ENCODE assay signal across 31 cellular contexts in genomic region chr12:125061229-125061628, GRCh38. TPM values are rescaled to one million over a fixed set of nuclear protein-coding genes. Genes with fewer than 3 reads are reported as not detected.
DNase-seq lines count a peak whose midpoint lies in the region; ATAC-seq, FAIRE-seq and TF ChIP-seq lines count a peak whose summit lies in the region.
"Had no signal": no experiment of that assay in that cellular context is flagged by ENCODE, and none has a peak within 500 bp of the region (broad histone marks: within the 10 kb centered on the region; RNA-seq: fewer than 3 reads in every experiment).

No MANE protein-coding gene starts in this region.

- H3K79me2 ChIP-seq in K562 (ENCODE audit: control insufficient read depth, insufficient read depth, low read length), result peaks cover 6% of the 10 kb centered on the region

- in situ Hi-C loops in K562 (cut with MboI), result no loop called here

- CTCF ChIA-PET in HEK293 (lab: Yijun Ruan, JAX) (interaction anchor here (1.0 kb wide), 1 partner anchor 120 kb away, joined by 3 read pairs; no protein-coding TSS in a partner anchor), K562 (lab: Yijun Ruan, JAX; ENCODE audit: low intra/inter-chr PET ratio) (no interaction called here)

- H3K4me2 ChIP-seq in K562 (ENCODE audit: insufficient read depth, low read length), result no peak overlapping the region
- H3K4me2 ChIP-seq: A549; BLaER1; BLaER1 treated with 17β-estradiol and CSF1 and Interleukin-3, amounts not matched to agents 10 nM and 100 nM had no signal

- H3K9me1 ChIP-seq in K562 (ENCODE audit: control insufficient read depth, insufficient read depth, low read length), result no peaks in the 10 kb centered on the region

- H3K9ac ChIP-seq in K562 (ENCODE audit: insufficient read depth in 1 of 2, low read depth in 2 of 2, low read length in 2 of 2), result no peak overlapping the region
- H3K9ac ChIP-seq: BLaER1; BLaER1 treated with 17β-estradiol and CSF1 and Interleukin-3, amounts not matched to agents 10 nM and 100 nM had no signal

- intact Hi-C loops in K562 (cut with micrococcal nuclease), result no loop called here

- no peak overlapping the region for H3K27ac ChIP-seq in HEK293 (ENCODE audit: extremely low read depth, low read depth, low read length)
- H3K27ac ChIP-seq in K562 (ENCODE audit: extremely low read depth, low read depth, low read length), result no peak overlapping the region
- H3K27ac ChIP-seq: 22Rv1; A549; BLaER1; BLaER1 treated with 17β-estradiol and CSF1 and Interleukin-3, amounts not matched to agents 10 nM and 100 nM; C4-2B had no signal

- peaks cover 0 to 5% of the 10 kb centered on the region in 2 experiments; a peak in 1 of 5 replicates for H3K27me3 ChIP-seq in K562 (ENCODE audit: control insufficient read depth in 2 of 2, insufficient read depth in 2 of 2, low read length in 2 of 2)
- H3K27me3 ChIP-seq: BE2C, BLaER1 had no signal

- H3K4me3 ChIP-seq in HEK293 (ENCODE audit: low read depth, low read length) (no peak overlapping the region), K562 (no peak overlapping the region)
- H3K4me3 ChIP-seq: A549; BLaER1; BLaER1 treated with 17β-estradiol and CSF1 and Interleukin-3, amounts not matched to agents 10 nM and 100 nM had no signal

- no peak overlapping the region for H2AFZ ChIP-seq in K562 (ENCODE audit: low read depth, low read length)

- no peaks in the 10 kb centered on the region for H3K9me3 ChIP-seq in HEK293 (ENCODE audit: control insufficient read depth, insufficient read depth, low read depth, low read length)
- 0 out of 2 replicates have a peak, but pooled peaks cover 3% of the 10 kb centered on the region for H3K9me3 ChIP-seq in K562 (replicated peaks; ENCODE audit: control insufficient read depth, insufficient read depth, low read depth, low read length)
- H3K9me3 ChIP-seq: A549, BE2C, Caco-2 had no signal

- TF ChIP-seq RAD21 in K562 (CRISPR knock-in tag; conservative IDR thresholded peaks at IDR 0.05 in 1 of 2, IDR thresholded peaks at IDR 0.05 in 1 of 2), result no peak

- DNase-seq in K562 (ENCODE audit: extremely low read depth in 1 of 4, low spot score in 3 of 4) (no peak), GM12891 (ENCODE audit: insufficient read length, low spot score) (no peak)
- DNase-seq: 8988T; ACHN; AML-193; BE2C; C1 segment of cervical spinal cord; Caco-2; Calu3; CD4-positive, alpha-beta memory T cell; CD4-positive, alpha-beta T cell; CD4-positive, CD25-positive, alpha-beta regulatory T cell; CD8-positive, alpha-beta memory T cell; CD8-positive, alpha-beta T cell; COR-L47; DMS 273 treated with DMSO at 0.1 percent for 48 hours; DMS153; DMS53; DMS79; DMS79 treated with DMSO at 0.1 percent for 48 hours; DND-41; EL had no signal

- no peaks in the 10 kb centered on the region for H4K20me1 ChIP-seq in K562 (replicated peaks; ENCODE audit: control insufficient read depth, insufficient read depth, low read length)
- H4K20me1 ChIP-seq: BLaER1 had no signal

- ATAC-seq in K562, result no peak
- no peak for ATAC-seq in SK-N-SH treated with all-trans-retinoic acid at 6 μM for 48 hours
- ATAC-seq: A549; CD8-positive, alpha-beta T cell had no signal

- TF ChIP-seq EP300 in K562 (IDR thresholded peaks at IDR 0.05; ENCODE audit: low read length), result no peak

- FAIRE-seq in K562 (lab: Jason Lieb, UNC), result no peak
- FAIRE-seq in GM12891 (lab: Jason Lieb, UNC), result no peak
- FAIRE-seq: A204.1, A549, D721Med had no signal

- TF ChIP-seq POLR2A in K562 (conservative IDR thresholded peaks at IDR 0.05) (no peak), GM12891 (IDR thresholded peaks at IDR 0.05; ENCODE audit: low read depth, low read length) (no peak)

- H3K4me1 ChIP-seq in HEK293 (ENCODE audit: control insufficient read depth, insufficient read depth, low read length) (0 out of 2 replicates have a peak, but pooled peaks cover 6% of the 10 kb centered on the region), K562 (replicated peaks in 1 of 2; ENCODE audit: control insufficient read depth in 2 of 2, insufficient read depth in 2 of 2, low read length in 2 of 2) (peaks cover under 1 to 17% of the 10 kb centered on the region in 2 experiments; a peak in 4 of 5 replicates)
- H3K4me1 ChIP-seq: BE2C had no signal

- H3K36me3 ChIP-seq in HEK293 (ENCODE audit: control insufficient read depth in 2 of 2, insufficient read depth in 1 of 2, low read length in 2 of 2) (no peaks in the 10 kb centered on the region; a peak in 1 of 3 replicates), K562 (ENCODE audit: control insufficient read depth, insufficient read depth, low read length) (no peaks in the 10 kb centered on the region)
- H3K36me3 ChIP-seq: BE2C; BLaER1; BLaER1 treated with 17β-estradiol and CSF1 and Interleukin-3, amounts not matched to agents 10 nM and 100 nM had no signal

- TF ChIP-seq CTCF in HEK293 (tag by site-specific recombination; IDR thresholded peaks at IDR 0.05) (no peak), K562 (IDR thresholded peaks at IDR 0.05 in 2 of 3, conservative IDR thresholded peaks at IDR 0.05 in 1 of 3; ENCODE audit: insufficient read depth in 2 of 3, low read depth in 1 of 3, low read length in 3 of 3) (no peak)

- 52% methylated on average over 3 of the region's 3 CpGs for WGBS in K562 (ENCODE audit: insufficient coverage, low coverage, missing lambda C conversion rate)

- BruUV-seq in K562 (replicated peaks; lab: Mats Ljungman, UMichigan), result no TSS peak

- POLR2A ChIA-PET in HEK293 (lab: Yijun Ruan, JAX) (no interaction called here), K562 (lab: Yijun Ruan, JAX) (interaction anchor here (0.7 to 1.3 kb wide), 2 partner anchors 11 to 179 kb away, joined by 3 to 4 read pairs; no protein-coding TSS in a partner anchor)

TF ChIP-seq in HEK293, 187 proteins besides CTCF, POLR2A, EP300 and RAD21 (continues in another document):
- no peak for TF ChIP-seq ZNF24 (tag by site-specific recombination; IDR thresholded peaks at IDR 0.05)

TF ChIP-seq in K562, 482 proteins besides CTCF, POLR2A, EP300 and RAD21 (continues in another document):
- TF ChIP-seq SAFB2 (IDR thresholded peaks at IDR 0.05; ENCODE audit: borderline replicate concordance, low read depth, low read length, severe bottlenecking), result no peak
- TF ChIP-seq E2F4 (CRISPR knock-in tag; IDR thresholded peaks at IDR 0.05; ENCODE audit: low read depth), result no peak
- no peak for TF ChIP-seq NFE2 (IDR thresholded peaks at IDR 0.05; ENCODE audit: low read depth)

TF ChIP-seq in GM12891, 5 proteins besides CTCF, POLR2A, EP300 and RAD21:
- TF ChIP-seq POLR2AphosphoS5 (IDR thresholded peaks at IDR 0.05; ENCODE audit: low read depth, low read length) (no peak), POU2F2 (IDR thresholded peaks at IDR 0.05; ENCODE audit: low read depth, low read length) (no peak), SPI1 (IDR thresholded peaks at IDR 0.05; ENCODE audit: low read depth, low read length) (no peak), TAF1 (IDR thresholded peaks at IDR 0.05; ENCODE audit: low read depth, low read length) (no peak), PAX5 (IDR thresholded peaks at IDR 0.05; ENCODE audit: insufficient read depth, low read length, severe bottlenecking) (no peak)

TF ChIP-seq in SK-N-SH treated with all-trans-retinoic acid at 6 μM for 48 hours, 23 proteins besides CTCF, POLR2A, EP300 and RAD21:
- TF ChIP-seq TOX (CRISPR knock-in tag; IDR thresholded peaks at IDR 0.05; ENCODE audit: borderline replicate concordance) (no peak), CSRNP3 (CRISPR knock-in tag; IDR thresholded peaks at IDR 0.05) (no peak), PATZ1 (CRISPR knock-in tag; IDR thresholded peaks at IDR 0.05; ENCODE audit: borderline replicate concordance) (no peak)

RNA-seq across cellular contexts. Expression of gene AACS, which starts 4.0 kb away (rescaled TPM):
- total RNA-seq in K562 (2011; cell fraction: chromatin; rRNA removed; ENCODE audit: low replicate concordance), result 70.2 and 94.5 TPM in 2 replicates
- total RNA-seq in K562 (2011; cell fraction: nucleolus; rRNA removed), result 32.8 and 38.7 TPM in 2 replicates
- total RNA-seq in K562 (2011; cell fraction: nucleoplasm; rRNA removed), result 53.8 and 66.5 TPM in 2 replicates
- total RNA-seq in K562 (2014; rRNA removed) (5.9 and 8.0 TPM in 2 replicates), K562 (2014; rRNA removed; fragmentation: Illumina TruSeq; extraction: Trizol) (4.3 and 5.5 TPM in 2 replicates), K562 (2015; rRNA removed; fragmentation: Illumina TruSeq; extraction: Trizol) (4.9 and 6.0 TPM in 2 replicates), K562 (2021) (13.0 and 13.5 TPM in 2 replicates)
- polyA plus RNA-seq in K562 (2011; rRNA removed) (5.5 and 6.3 TPM in 2 replicates), K562 (2014; fragmentation: Illumina TruSeq; extraction: Trizol) (6.2 and 7.5 TPM in 2 replicates), K562 (2014; fragmentation: Nextera tagmentation; extraction: Ambion mirVana) (1 to 10 TPM; 2.4 TPM), K562 (2014; rRNA removed) (6.7 and 8.0 TPM in 2 replicates)
- 4.7 and 6.1 TPM in 2 replicates for polyA plus RNA-seq in K562 (2011; cell fraction: cytosol; rRNA removed)
- 13.1 and 25.4 TPM in 2 replicates for polyA plus RNA-seq in K562 (2011; cell fraction: nucleus; rRNA removed)
- 8.4 and 12.8 TPM in 2 replicates for polyA plus RNA-seq in K562 (2012)
- polyA minus RNA-seq in K562 (2011; rRNA and poly(A)+ RNA removed), result 9.2 and 16.2 TPM in 2 replicates
- polyA minus RNA-seq in K562 (2011; cell fraction: cytosol; rRNA and poly(A)+ RNA removed), result 4.3 and 8.6 TPM in 2 replicates
- polyA minus RNA-seq in K562 (2011; cell fraction: nucleus; rRNA and poly(A)+ RNA removed), result 10.0 and 10.8 TPM in 2 replicates
- polyA plus RNA-seq in GM12891 (2012; ENCODE audit: low read depth, missing spikeins), result 18.3 TPM

Comparison
In these comparisons a context has a peak if more than half of its experiments do, and no peak if none do; other contexts are left out.
1. Of the 44 proteins assayed by ChIP-seq in both K562 and HEK293: peak only in K562: none; only in HEK293: SETDB1; in both: none; in neither: 43.